22 cellular contexts compared by ENCODE assay signal in the genomic region with DNA sequence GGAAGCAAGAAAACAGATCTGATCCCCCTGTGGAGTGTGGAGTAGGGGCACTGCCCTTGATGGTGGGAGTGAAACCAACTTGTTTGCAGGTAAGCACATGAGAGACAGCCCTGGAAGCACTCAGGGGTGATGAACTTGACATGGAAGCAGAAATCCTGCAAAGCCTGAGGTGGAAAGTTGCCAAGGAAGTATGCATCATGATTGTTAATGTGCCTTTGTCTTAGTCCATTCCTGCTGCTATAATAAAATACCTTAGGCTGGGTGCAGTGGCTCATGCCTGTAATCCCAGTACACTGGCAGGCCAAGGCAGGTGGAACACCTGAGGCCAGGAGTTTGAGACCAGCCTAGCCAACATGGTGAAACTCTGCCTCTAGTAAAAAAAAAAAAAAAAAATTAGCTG. TPM values are rescaled to one million over a fixed set of nuclear protein-coding genes. Genes with fewer than 3 reads are reported as not detected.
DNase-seq lines count a peak whose midpoint lies in the region; ATAC-seq and TF ChIP-seq lines count a peak whose summit lies in the region.
"Had no signal": no experiment of that assay in that cellular context is flagged by ENCODE, and none has a peak within 500 bp of the region (broad histone marks: within the 10 kb centered on the region; RNA-seq: fewer than 3 reads in every experiment).

No MANE protein-coding gene starts in this region.

- H3K4me3 ChIP-seq in epithelial cell of esophagus (ENCODE audit: low read length), result no peak overlapping the region
- H3K4me3 ChIP-seq: K562, Peyer's patch, SJSA1, tibial nerve had no signal

- no peak for ATAC-seq in GM21423 (IDR thresholded peaks at IDR 0.05; ENCODE audit: unreplicated experiment)
- ATAC-seq: HCT116; K562; stimulated activated naive CD8-positive, alpha-beta T cell treated with anti-CD3 and anti-CD28 coated beads, Interleukin-15, amount 100 ng/mL, for 72 hours; T-cell had no signal

- DNase-seq in Caki2 (ENCODE audit: low read depth) (peak; percentile 26), epithelial cell of esophagus (ENCODE audit: low read depth) (peak; percentile 81), kidney tubule cell (ENCODE audit: low spot score) (peak; percentile 83), NCI-H1092 treated with DMSO at 0.1 percent for 48 hours (lab: John Stamatoyannopoulos, UW) (no peak), CD1c-positive myeloid dendritic cell (ENCODE audit: extremely low spot score) (no peak), T-helper 1 cell (no peak)
- DNase-seq: activated CD4-positive, alpha-beta T cell treated with anti-CD3 and anti-CD28 coated beads, Interleukin-2, amount 50 U/mL, for 48 hours; activated CD8-positive, alpha-beta memory T cell treated with anti-CD3 and anti-CD28 coated beads, Interleukin-2, amount 50 U/mL, for 4 hours; DMS79 treated with DMSO at 0.1 percent for 48 hours; kidney; NCI-H146; NCI-H524; NK-92 treated with Interleukin-12 subunit alpha and Interleukin-12 subunit beta, amount 100 ng/mL, for 24 hours; Peyer's patch; stimulated activated naive CD8-positive, alpha-beta T cell treated with anti-CD3 and anti-CD28 coated beads, Interleukin-15, amount 100 ng/mL, for 72 hours; T-cell had no signal

- no peak for TF ChIP-seq CTCF in epithelial cell of esophagus (IDR thresholded peaks at IDR 0.05; ENCODE audit: insufficient read depth, low read depth, low read length, missing control alignments)

- no peak for TF ChIP-seq RAD21 in Ishikawa (IDR thresholded peaks at IDR 0.05; ENCODE audit: low read depth)

- TF ChIP-seq EP300 in Ishikawa (IDR thresholded peaks at IDR 0.05; ENCODE audit: borderline replicate concordance), result no peak

- in situ Hi-C loops in Caki2 (cut with HindIII; ENCODE audit: low pct_unique_long_range_greater_than_20kb, low sequenced_read_pairs), result no loop called here

TF ChIP-seq in Ishikawa, 13 proteins besides CTCF, POLR2A, EP300 and RAD21:
- TF ChIP-seq TEAD4 (IDR thresholded peaks at IDR 0.05), result no peak
- TF ChIP-seq NFIC (IDR thresholded peaks at IDR 0.05), result peak; percentile 31; the same call in 1 of the 2 replicates
- TF ChIP-seq TCF12 (IDR thresholded peaks at IDR 0.05; ENCODE audit: low read depth), result no peak

RNA-seq across cellular contexts. Expression of a gene that starts 40.2 kb away (rescaled TPM):
- 51.9 and 58.4 TPM in 2 replicates for total RNA-seq in Caki2 (2014; rRNA removed; shearing (Covaris generic); ENCODE audit: low replicate concordance)

Comparison
In these comparisons a context has a peak if more than half of its experiments do, and no peak if none do; other contexts are left out.
1. DNase-seq: peak in Caki2 (single experiment), epithelial cell of esophagus (single experiment) and kidney tubule cell (single experiment); none in NCI-H1092 treated with DMSO at 0.1 percent for 48 hours (single experiment), CD1c-positive myeloid dendritic cell (single experiment) and T-helper 1 cell (0 of 5).